Comparison of ENCODE assay signal across 8 cellular contexts in genomic region chr10:102729090-102730026, GRCh38. TPM values are rescaled to one million over a fixed set of nuclear protein-coding genes. Genes with fewer than 3 reads are reported as not detected.
DNase-seq lines count a peak whose midpoint lies in the region; ATAC-seq and TF ChIP-seq lines count a peak whose summit lies in the region.

No MANE protein-coding gene starts in this region.

- H3K9me3 Mint-ChIP-seq in activated CD8-positive, alpha-beta memory T cell treated with anti-CD3 and anti-CD28 coated beads, Interleukin-2, amount 10 ng/mL, durations not matched to agents 7 days and 5 days (ENCODE audit: low read depth), result no peaks in the 10 kb centered on the region
- no peaks in the 10 kb centered on the region for H3K9me3 Mint-ChIP-seq in stimulated activated naive B cell treated with anti-CD40 and anti-IgM and Interleukin-4, amounts not matched to agents 10 μg/mL and 1 μg/mL and 100 μg/mL, for 72 hours

- H3K4me1 Mint-ChIP-seq in activated CD8-positive, alpha-beta memory T cell treated with anti-CD3 and anti-CD28 coated beads, Interleukin-2, amount 10 ng/mL, durations not matched to agents 7 days and 5 days, result peaks cover 16% of the 10 kb centered on the region
- peaks cover 7 to 8% of the 10 kb centered on the region in 2 donors for H3K4me1 Mint-ChIP-seq in stimulated activated naive B cell treated with anti-CD40 and anti-IgM and Interleukin-4, amounts not matched to agents 10 μg/mL and 1 μg/mL and 100 μg/mL, for 72 hours

- peak; percentile 95 for TF ChIP-seq CTCF in AG09319 (IDR thresholded peaks at IDR 0.05; ENCODE audit: low read depth, low read length)
- peak; percentile 90 for TF ChIP-seq CTCF in epithelial cell of esophagus (IDR thresholded peaks at IDR 0.05; ENCODE audit: insufficient read depth, low read depth, low read length, missing control alignments)

- DNase-seq in AG09319 (ENCODE audit: extremely low read depth, low read depth) (no peak), NCI-H524 treated with DMSO at 0.1 percent for 48 hours (lab: John Stamatoyannopoulos, UW) (peak; percentile 6), epithelial cell of esophagus (ENCODE audit: low read depth) (peak; percentile 75), middle frontal gyrus (ENCODE audit: extremely low spot score, low spot score) (peak; percentile 79)
- peak; percentile 82 for DNase-seq in activated CD8-positive, alpha-beta memory T cell treated with anti-CD3 and anti-CD28 coated beads, Interleukin-2, amount 10 ng/mL, durations not matched to agents 7 days and 5 days
- DNase-seq in stimulated activated naive B cell treated with anti-CD40 and anti-IgM and Interleukin-4, amounts not matched to agents 10 μg/mL and 1 μg/mL and 100 μg/mL, for 72 hours, result peak; percentile 29

- H3K4me3 Mint-ChIP-seq in activated CD8-positive, alpha-beta memory T cell treated with anti-CD3 and anti-CD28 coated beads, Interleukin-2, amount 10 ng/mL, durations not matched to agents 7 days and 5 days, result no peak overlapping the region
- H3K4me3 Mint-ChIP-seq in stimulated activated naive B cell treated with anti-CD40 and anti-IgM and Interleukin-4, amounts not matched to agents 10 μg/mL and 1 μg/mL and 100 μg/mL, for 72 hours, result no peak overlapping the region

- H3K4me3 ChIP-seq in epithelial cell of esophagus (ENCODE audit: low read length), result no peak overlapping the region

- ATAC-seq in GM18498 (IDR thresholded peaks at IDR 0.05; ENCODE audit: unreplicated experiment) (peak; percentile 60), HG03520 (IDR thresholded peaks at IDR 0.05; ENCODE audit: unreplicated experiment) (no peak)
- ATAC-seq in activated CD8-positive, alpha-beta memory T cell treated with anti-CD3 and anti-CD28 coated beads, Interleukin-2, amount 10 ng/mL, durations not matched to agents 7 days and 5 days, result peak; percentile 87
- ATAC-seq in stimulated activated naive B cell treated with anti-CD40 and anti-IgM and Interleukin-4, amounts not matched to agents 10 μg/mL and 1 μg/mL and 100 μg/mL, for 72 hours (replicated peaks), result peak; percentile 79 to 82

- peak overlapping the region; percentile 59 for H3K27ac Mint-ChIP-seq in activated CD8-positive, alpha-beta memory T cell treated with anti-CD3 and anti-CD28 coated beads, Interleukin-2, amount 10 ng/mL, durations not matched to agents 7 days and 5 days
- H3K27ac Mint-ChIP-seq in stimulated activated naive B cell treated with anti-CD40 and anti-IgM and Interleukin-4, amounts not matched to agents 10 μg/mL and 1 μg/mL and 100 μg/mL, for 72 hours, result no peak overlapping the region

- H3K27me3 Mint-ChIP-seq in activated CD8-positive, alpha-beta memory T cell treated with anti-CD3 and anti-CD28 coated beads, Interleukin-2, amount 10 ng/mL, durations not matched to agents 7 days and 5 days, result no peaks in the 10 kb centered on the region
- no peaks in the 10 kb centered on the region for H3K27me3 Mint-ChIP-seq in stimulated activated naive B cell treated with anti-CD40 and anti-IgM and Interleukin-4, amounts not matched to agents 10 μg/mL and 1 μg/mL and 100 μg/mL, for 72 hours

- CTCF ChIA-PET in activated CD8-positive, alpha-beta memory T cell treated with anti-CD3 and anti-CD28 coated beads, Interleukin-2, amount 10 ng/mL, durations not matched to agents 7 days and 5 days (lab: Charles Lee), result interaction anchor here (1.0 to 1.8 kb wide), 3 partner anchors 11 to 172 kb away, joined by 3 to 4 read pairs (median 4); no protein-coding TSS in a partner anchor

- peaks cover 20% of the 10 kb centered on the region for H3K36me3 Mint-ChIP-seq in activated CD8-positive, alpha-beta memory T cell treated with anti-CD3 and anti-CD28 coated beads, Interleukin-2, amount 10 ng/mL, durations not matched to agents 7 days and 5 days
- H3K36me3 Mint-ChIP-seq in stimulated activated naive B cell treated with anti-CD40 and anti-IgM and Interleukin-4, amounts not matched to agents 10 μg/mL and 1 μg/mL and 100 μg/mL, for 72 hours, result peaks cover 45 to 64% of the 10 kb centered on the region in 2 donors

RNA-seq across cellular contexts. Expression of gene WBP1L, which starts 14.4 kb away (rescaled TPM):
- total RNA-seq in activated CD8-positive, alpha-beta memory T cell treated with anti-CD3 and anti-CD28 coated beads, Interleukin-2, amount 10 ng/mL, durations not matched to agents 7 days and 5 days, result 10 to 100 TPM; 23.9 to 24.6 TPM

RNA-seq across cellular contexts. Expression of gene SFXN2, which starts 14.9 kb away (rescaled TPM):
- 10 to 100 TPM; 22.1 to 30.1 TPM for total RNA-seq in activated CD8-positive, alpha-beta memory T cell treated with anti-CD3 and anti-CD28 coated beads, Interleukin-2, amount 10 ng/mL, durations not matched to agents 7 days and 5 days

RNA-seq across cellular contexts. Expression of gene ARL3, which starts 15.2 kb away (rescaled TPM):
- 1 to 10 TPM; 7.2 to 9.7 TPM for total RNA-seq in activated CD8-positive, alpha-beta memory T cell treated with anti-CD3 and anti-CD28 coated beads, Interleukin-2, amount 10 ng/mL, durations not matched to agents 7 days and 5 days
